Comparison of ENCODE assay signal across 11 cellular contexts in genomic region chr15:58742424-58743160, GRCh38. TPM values are rescaled to one million over a fixed set of nuclear protein-coding genes. Genes with fewer than 3 reads are reported as not detected.
A peak's percentile ranks its signal among the peaks of the same experiment; 100 is the strongest.
DNase-seq lines count a peak whose midpoint lies in the region; ATAC-seq and TF ChIP-seq lines count a peak whose summit lies in the region.
"Had no signal": no experiment of that assay in that cellular context is flagged by ENCODE, and none has a peak within 500 bp of the region (broad histone marks: within the 10 kb centered on the region; RNA-seq: fewer than 3 reads in every experiment).

No MANE protein-coding gene starts in this region.

- peaks cover 29% of the 10 kb centered on the region for H4K20me1 ChIP-seq in osteoblast (ENCODE audit: insufficient read depth, low read length)

- peaks cover 62% of the 10 kb centered on the region for H3K4me1 ChIP-seq in CD4-positive, CD25-positive, alpha-beta regulatory T cell (ENCODE audit: control insufficient read depth, insufficient read depth, low read length, poor library complexity, severe bottlenecking)
- H3K4me1 ChIP-seq in heart right ventricle (peaks cover 0 to 100% (median 78%) of the 10 kb centered on the region in 9 donors), osteoblast (ENCODE audit: insufficient read depth, low read length) (peaks cover 22% of the 10 kb centered on the region), colonic mucosa (no peaks in the 10 kb centered on the region)

- no peak overlapping the region for H2AFZ ChIP-seq in osteoblast (ENCODE audit: low read length)

- no peaks in the 10 kb centered on the region for H3K27me3 Mint-ChIP-seq in CD4-positive, CD25-positive, alpha-beta regulatory T cell

- no peaks in the 10 kb centered on the region for H3K27me3 ChIP-seq in CD4-positive, CD25-positive, alpha-beta regulatory T cell (ENCODE audit: control insufficient read depth, insufficient read depth, low read length)
- H3K27me3 ChIP-seq in heart right ventricle (no peaks in the 10 kb centered on the region), osteoblast (ENCODE audit: insufficient read depth, low read length) (no peaks in the 10 kb centered on the region), colonic mucosa (no peaks in the 10 kb centered on the region)

- H3K4me1 Mint-ChIP-seq in CD4-positive, CD25-positive, alpha-beta regulatory T cell, result peaks cover 38 to 90% (median 77%) of the 10 kb centered on the region in 4 donors

- no peaks in the 10 kb centered on the region for H3K36me3 ChIP-seq in CD4-positive, CD25-positive, alpha-beta regulatory T cell (ENCODE audit: control insufficient read depth, insufficient read depth, low read length)
- H3K36me3 ChIP-seq in heart right ventricle (no peaks in the 10 kb centered on the region), osteoblast (ENCODE audit: insufficient read depth, low read length) (no peaks in the 10 kb centered on the region), colonic mucosa (no peaks in the 10 kb centered on the region)

- H3K4me3 Mint-ChIP-seq in CD4-positive, CD25-positive, alpha-beta regulatory T cell, result peak overlapping the region; percentile 31 to 53 (median 42)

- no peak for DNase-seq in CD4-positive, CD25-positive, alpha-beta regulatory T cell
- DNase-seq in amniotic epithelial cell (ENCODE audit: low read depth) (peak; percentile 88), heart right ventricle (no peak), osteoblast (ENCODE audit: insufficient read length, low spot score, missing footprints) (peak; percentile 8), colonic mucosa (no peak)
- DNase-seq in stimulated activated CD4-positive, alpha-beta T cell treated with anti-CD3 and anti-CD28 coated beads, Interleukin-12 subunit alpha, Interleukin-12 subunit beta, amount 100 ng/mL, for 4 hours, result no peak
- DNase-seq in stimulated activated CD4-positive, alpha-beta T cell treated with anti-CD3 and anti-CD28 coated beads, Interleukin-4, amount 100 ng/mL, for 24 hours, result no peak
- DNase-seq: Caco-2; central memory CD4-positive, alpha-beta T cell; NCI-H1436 had no signal

- H3K4me2 ChIP-seq in osteoblast (ENCODE audit: insufficient read depth, low read length), result peak overlapping the region; percentile 22

- no peak overlapping the region for H3K4me3 ChIP-seq in CD4-positive, CD25-positive, alpha-beta regulatory T cell (ENCODE audit: low read depth, low read length)
- H3K4me3 ChIP-seq in heart right ventricle (no peak overlapping the region), osteoblast (ENCODE audit: insufficient read depth, low read length) (no peak overlapping the region), colonic mucosa (no peak overlapping the region)

- H3K9me3 ChIP-seq in CD4-positive, CD25-positive, alpha-beta regulatory T cell (ENCODE audit: control insufficient read depth in 2 of 2, low read length in 2 of 2), result no peaks in the 10 kb centered on the region
- H3K9me3 ChIP-seq in heart right ventricle (no peaks in the 10 kb centered on the region), osteoblast (ENCODE audit: low read depth, low read length) (no peaks in the 10 kb centered on the region), colonic mucosa (no peaks in the 10 kb centered on the region)
- H3K9me3 ChIP-seq: Caco-2 had no signal

- peaks cover 94% of the 10 kb centered on the region for H3K79me2 ChIP-seq in osteoblast (ENCODE audit: insufficient read depth, low read length)

- no peaks in the 10 kb centered on the region for H3K9me3 Mint-ChIP-seq in CD4-positive, CD25-positive, alpha-beta regulatory T cell

- 47 to 51% methylated on average over 8 of the region's 8 CpGs for WGBS in heart right ventricle, 2 donors

- H3K27ac Mint-ChIP-seq in CD4-positive, CD25-positive, alpha-beta regulatory T cell, result no peak overlapping the region

- no peak overlapping the region for H3K27ac ChIP-seq in CD4-positive, CD25-positive, alpha-beta regulatory T cell (ENCODE audit: insufficient read depth, low read length, poor library complexity, severe bottlenecking)
- peak overlapping the region in 9 of 10 donors; percentile 32 to 81 (median 65) for H3K27ac ChIP-seq in heart right ventricle
- peak overlapping the region; percentile 45 for H3K27ac ChIP-seq in osteoblast (ENCODE audit: low read depth, low read length)
- no peak overlapping the region for H3K27ac ChIP-seq in colonic mucosa

- intact Hi-C loops in heart right ventricle (cut with DNase I) (loop anchor here in 6 of 10 donors (5.0 to 10.0 kb wide), 5 partner anchors 35 to 408 kb away; partner anchors contain the start of gene LIPC (in 2 of the 6)), colonic mucosa (cut with DNase I) (no loop called here)

- H3K9ac ChIP-seq in colonic mucosa (ENCODE audit: low read depth in 2 of 2, low read length in 2 of 2), result no peak overlapping the region

- TF ChIP-seq CTCF in heart right ventricle (IDR thresholded peaks at IDR 0.05) (no peak), osteoblast (IDR thresholded peaks at IDR 0.05; ENCODE audit: extremely low read depth, low read depth, low read length) (no peak), colonic mucosa (IDR thresholded peaks at IDR 0.05) (no peak)

- peaks cover 9% of the 10 kb centered on the region for H3K36me3 Mint-ChIP-seq in CD4-positive, CD25-positive, alpha-beta regulatory T cell

- ATAC-seq in CD4-positive, CD25-positive, alpha-beta regulatory T cell (ENCODE audit: low read depth in 2 of 2), result no peak
- ATAC-seq in heart right ventricle (peak in 7 of 8 donors; percentile 38 to 82 (median 73)), HG02840 (IDR thresholded peaks at IDR 0.05; ENCODE audit: low FRiP score, unreplicated experiment) (no peak)

RNA-seq across cellular contexts. Expression of gene ADAM10, which starts 6.9 kb away (rescaled TPM):
- total RNA-seq in CD4-positive, CD25-positive, alpha-beta regulatory T cell, result 156 TPM
- 100 to 1,000 TPM; 149 to 183 (median 153) TPM for polyA plus RNA-seq in CD4-positive, CD25-positive, alpha-beta regulatory T cell
- total RNA-seq in heart right ventricle (100 to 1,000 TPM in 1 of 10 donors, 10 to 100 TPM in 9; 68.3 to 110 (median 81.0) TPM), osteoblast (122 and 137 TPM in 2 replicates), colonic mucosa (100 to 1,000 TPM; 115 to 176 TPM)
- 10 to 100 TPM; 10.2 to 16.1 TPM for polyA plus RNA-seq in heart right ventricle

RNA-seq across cellular contexts. Expression of gene MINDY2, which starts 28.5 kb away (rescaled TPM):
- 15.5 TPM for total RNA-seq in CD4-positive, CD25-positive, alpha-beta regulatory T cell
- 10 to 100 TPM in 3 of 4 donors, 1 to 10 TPM in 1; 7.9 to 15.9 (median 12.2) TPM for polyA plus RNA-seq in CD4-positive, CD25-positive, alpha-beta regulatory T cell
- 10 to 100 TPM; 26.9 to 37.4 (median 32.7) TPM for total RNA-seq in heart right ventricle
- polyA plus RNA-seq in heart right ventricle, result 10 to 100 TPM in 1 of 2 donors, 1 to 10 TPM in 1; 3.8 to 14.7 TPM
- 19.9 and 20.3 TPM in 2 replicates for total RNA-seq in osteoblast
- total RNA-seq in colonic mucosa, result 10 to 100 TPM; 13.0 to 16.9 TPM

Comparison
In these comparisons a context has a peak if more than half of its experiments do, and no peak if none do; other contexts are left out.
1. ATAC-seq: peak in heart right ventricle (7 of 8); none in CD4-positive, CD25-positive, alpha-beta regulatory T cell (0 of 2) and HG02840 (single experiment).
2. DNase-seq: peak in amniotic epithelial cell (single experiment) and osteoblast (single experiment); none in CD4-positive, CD25-positive, alpha-beta regulatory T cell (0 of 3), heart right ventricle (0 of 2), stimulated activated CD4-positive, alpha-beta T cell treated with anti-CD3 and anti-CD28 coated beads, Interleukin-12 subunit alpha, Interleukin-12 subunit beta, amount 100 ng/mL, for 4 hours (single experiment), stimulated activated CD4-positive, alpha-beta T cell treated with anti-CD3 and anti-CD28 coated beads, Interleukin-4, amount 100 ng/mL, for 24 hours (single experiment) and colonic mucosa (single experiment).
3. H3K27ac ChIP-seq: peak in heart right ventricle (9 of 10) and osteoblast (single experiment); none in CD4-positive, CD25-positive, alpha-beta regulatory T cell (single experiment) and colonic mucosa (single experiment).